ENCODE assay signal across 18 cellular contexts in the genomic region with DNA sequence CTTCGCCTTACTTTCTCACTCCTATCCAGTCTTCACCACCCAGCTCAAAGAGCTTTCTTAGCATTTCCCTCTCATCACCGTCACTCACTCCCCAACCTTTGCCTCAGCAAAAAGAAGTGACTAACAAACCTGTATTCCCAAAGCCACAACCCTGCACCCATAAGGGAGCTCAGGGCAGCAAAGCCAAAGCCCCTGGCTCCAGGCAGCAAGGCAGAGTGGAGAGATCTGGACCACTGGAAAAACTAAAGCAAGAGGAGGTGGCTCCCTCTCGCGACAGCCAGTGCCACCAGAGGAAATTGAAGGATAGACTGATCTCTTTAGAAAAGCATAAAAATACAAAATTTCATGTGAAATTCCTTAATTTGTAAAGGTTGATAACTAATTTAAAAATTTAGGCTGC.
"Had no signal": no experiment of that assay in that cellular context is flagged by ENCODE, and none has a peak within 500 bp of the region (broad histone marks: within the 10 kb centered on the region; RNA-seq: fewer than 3 reads in every experiment).

No MANE protein-coding gene starts in this region.

- H3K9me3 Mint-ChIP-seq: effector memory CD8-positive, alpha-beta T cell; natural killer cell had no signal

- H3K36me3 ChIP-seq: gastroesophageal sphincter, left lung, tibial nerve, vagina had no signal

- ATAC-seq: effector memory CD8-positive, alpha-beta T cell; gastroesophageal sphincter; left lung; mucosa of descending colon; natural killer cell had no signal

- DNase-seq: activated CD4-positive, CD25-positive, alpha-beta regulatory T cell treated with anti-CD3 and anti-CD28 coated beads, Interleukin-2, amount 50 U/mL, for 72 hours; aorta; effector memory CD8-positive, alpha-beta T cell; left lung; mucosa of descending colon; natural killer cell; nucleus accumbens; stimulated activated CD4-positive, alpha-beta T cell treated with anti-CD3 and anti-CD28 coated beads, Interleukin-15, amount 100 ng/mL, for 24 hours; stimulated activated CD4-positive, alpha-beta T cell treated with anti-CD3 and anti-CD28 coated beads, Interleukin-4, amount 100 ng/mL, for 4 hours; stimulated activated CD8-positive, alpha-beta memory T cell treated with anti-CD3 and anti-CD28 coated beads, Interleukin-4, amount 100 ng/mL, for 48 hours; stimulated activated naive CD4-positive, alpha-beta T cell treated with Interleukin-2 at 50 U/mL for 16 hours; substantia nigra; T-helper 9 cell had no signal

- H3K9me3 ChIP-seq: gastroesophageal sphincter, left lung, mucosa of descending colon, tibial nerve, vagina had no signal

- H3K36me3 Mint-ChIP-seq: natural killer cell had no signal

- H3K27ac ChIP-seq: epithelial cell of prostate, gastroesophageal sphincter, left lung, skin epidermis, tibial nerve, vagina had no signal

- H3K4me3 Mint-ChIP-seq: effector memory CD8-positive, alpha-beta T cell; natural killer cell had no signal

- H3K27ac Mint-ChIP-seq: effector memory CD8-positive, alpha-beta T cell; natural killer cell had no signal

- H3K4me3 ChIP-seq: gastroesophageal sphincter, left lung, mucosa of descending colon, skin epidermis, tibial nerve, vagina had no signal

- H3K27me3 ChIP-seq: gastroesophageal sphincter, left lung, tibial nerve, vagina had no signal
